Comparison of ENCODE assay signal across 8 cellular contexts in genomic region chr6:163416640-163417253, GRCh38. TPM values are rescaled to one million over a fixed set of nuclear protein-coding genes. Genes with fewer than 3 reads are reported as not detected.
DNase-seq lines count a peak whose midpoint lies in the region; ATAC-seq, FAIRE-seq and TF ChIP-seq lines count a peak whose summit lies in the region.

No MANE protein-coding gene starts in this region.

- H3K4me3 ChIP-seq in CD8-positive, alpha-beta T cell (ENCODE audit: low read depth, low read length), result peak overlapping the region; percentile 77
- peak overlapping the region; percentile 56 to 69 for H3K4me3 ChIP-seq in HCT116 (replicated peaks in 1 of 2; ENCODE audit: low read depth in 1 of 2, low read length in 2 of 2)
- peak overlapping the region; percentile 69 for H3K4me3 ChIP-seq in RWPE2 (ENCODE audit: severe bottlenecking)
- peak overlapping the region; percentile 85 to 97 (median 90) for H3K4me3 ChIP-seq in mammary epithelial cell (replicated peaks in 1 of 3; ENCODE audit: insufficient read depth in 1 of 3, low read depth in 2 of 3, low read length in 3 of 3)
- H3K4me3 ChIP-seq in spleen, result peak overlapping the region; percentile 65 to 93 (median 74)

- dilution Hi-C loops in mammary epithelial cell (cut with HindIII; ENCODE audit: low sequenced_read_pairs), result no loop called here

- H3K79me2 ChIP-seq in HCT116 (ENCODE audit: insufficient read depth, low read length), result peaks cover 61% of the 10 kb centered on the region
- peaks cover 75% of the 10 kb centered on the region for H3K79me2 ChIP-seq in mammary epithelial cell (ENCODE audit: insufficient read depth, low read length)

- H2AFZ ChIP-seq in HCT116 (ENCODE audit: low read depth, low read length, poor library complexity, severe bottlenecking) (no peak overlapping the region), mammary epithelial cell (ENCODE audit: low read depth, low read length) (peak overlapping the region; percentile 81)

- H3K9me3 Mint-ChIP-seq in CD8-positive, alpha-beta T cell, result no peaks in the 10 kb centered on the region

- H3K27ac Mint-ChIP-seq in CD8-positive, alpha-beta T cell, result peak overlapping the region; percentile 90

- RAD21 ChIA-PET in HCT116 (lab: Charles Lee; ENCODE audit: low non-redundant PET in 1 of 2, low total read pairs in 2 of 2, uncharacterized antibody in 2 of 2, unreplicated experiment in 2 of 2), result no interaction called here

- DNase-seq in CD8-positive, alpha-beta T cell, result peak in 4 of 7 experiments; percentile 10 to 49 (median 38)
- DNase-seq in HCT116 (ENCODE audit: low read depth, low spot score) (peak; percentile 33), RWPE2 (ENCODE audit: low spot score) (no peak), mammary epithelial cell (peak; percentile 79), spleen (no peak), NCI-H128 (lab: John Stamatoyannopoulos, UW; ENCODE audit: unreplicated experiment) (no peak)

- no peaks in the 10 kb centered on the region for H3K27me3 ChIP-seq in CD8-positive, alpha-beta T cell (ENCODE audit: insufficient read depth, low read length)
- H3K27me3 ChIP-seq in HCT116 (ENCODE audit: insufficient read depth, low read length) (no peaks in the 10 kb centered on the region), RWPE2 (ENCODE audit: insufficient read depth, poor library complexity, severe bottlenecking) (no peaks in the 10 kb centered on the region), mammary epithelial cell (ENCODE audit: insufficient read depth, low read length) (no peaks in the 10 kb centered on the region), spleen (replicated peaks in 1 of 7) (no peaks in the 10 kb centered on the region)

- peaks cover 8% of the 10 kb centered on the region for H3K36me3 Mint-ChIP-seq in CD8-positive, alpha-beta T cell

- peak overlapping the region; percentile 65 for H3K9ac ChIP-seq in HCT116 (ENCODE audit: low read length)
- H3K9ac ChIP-seq in mammary epithelial cell (ENCODE audit: insufficient read depth, low read length), result peak overlapping the region; percentile 92

- peaks cover 34% of the 10 kb centered on the region for H3K4me1 ChIP-seq in CD8-positive, alpha-beta T cell (ENCODE audit: insufficient read depth, low read length)
- H3K4me1 ChIP-seq in HCT116 (ENCODE audit: control insufficient read depth in 1 of 2, insufficient read depth in 2 of 2, low read length in 2 of 2) (peaks cover 3 to 4% of the 10 kb centered on the region in 2 experiments), RWPE2 (ENCODE audit: insufficient read depth, poor library complexity, severe bottlenecking) (peaks cover 6% of the 10 kb centered on the region), mammary epithelial cell (ENCODE audit: insufficient read depth, low read length) (peaks cover 5% of the 10 kb centered on the region), spleen (peaks cover 17 to 75% (median 57%) of the 10 kb centered on the region in 6 donors)

- H4K20me1 ChIP-seq in HCT116 (ENCODE audit: insufficient read depth), result no peaks in the 10 kb centered on the region
- no peaks in the 10 kb centered on the region for H4K20me1 ChIP-seq in mammary epithelial cell (ENCODE audit: insufficient read depth, low read length)

- intact Hi-C loops in CD8-positive, alpha-beta T cell (cut with DNase I, micrococcal nuclease), result loop anchor here (1.0 to 2.0 kb wide), 3 partner anchors 42 to 540 kb away; no protein-coding TSS in a partner anchor
- intact Hi-C loops in HCT116 (cut with micrococcal nuclease), result loop anchor here (2.0 kb wide), 2 partner anchors 236 to 540 kb away; no protein-coding TSS in a partner anchor
- intact Hi-C loops in mammary epithelial cell (cut with micrococcal nuclease), result loop anchor here (1.0 to 10.0 kb wide), 8 partner anchors 24 to 1831 kb away; no protein-coding TSS in a partner anchor
- intact Hi-C loops in spleen (cut with DNase I; ENCODE audit: low total_unique reads), result no loop called here

- peaks cover 47% of the 10 kb centered on the region for H3K4me1 Mint-ChIP-seq in CD8-positive, alpha-beta T cell (ENCODE audit: low read depth)

- peak; percentile 87 for TF ChIP-seq CTCF in CD8-positive, alpha-beta T cell (IDR thresholded peaks at IDR 0.05)
- peak; percentile 22 to 59 (median 37); a peak in 4 of 6 replicates for TF ChIP-seq CTCF in HCT116 (IDR thresholded peaks at IDR 0.05 in 2 of 3, conservative IDR thresholded peaks at IDR 0.05 in 1 of 3; ENCODE audit: borderline replicate concordance in 1 of 3, insufficient read depth in 1 of 3, low read depth in 2 of 3, low read length in 2 of 3)
- TF ChIP-seq CTCF in RWPE2 (IDR thresholded peaks at IDR 0.05; ENCODE audit: poor library complexity, severe bottlenecking), result peak; percentile 87
- TF ChIP-seq CTCF in mammary epithelial cell (conservative IDR thresholded peaks at IDR 0.05 in 1 of 2, IDR thresholded peaks at IDR 0.05 in 1 of 2; ENCODE audit: extremely low read depth in 1 of 2, insufficient read depth in 1 of 2, low read depth in 1 of 2, low read length in 2 of 2), result peak; percentile 58 to 68
- peak; percentile 21 to 77 (median 63) for TF ChIP-seq CTCF in spleen (IDR thresholded peaks at IDR 0.05 in 8 of 11, conservative IDR thresholded peaks at IDR 0.05 in 3 of 11)

- no peak for ATAC-seq in CD8-positive, alpha-beta T cell
- ATAC-seq in HCT116 (no peak), RWPE2 (ENCODE audit: low read depth) (0 out of 3 replicates have a peak, but pooled peaks have one; percentile 12), HG03045 (IDR thresholded peaks at IDR 0.05; ENCODE audit: unreplicated experiment) (no peak)

- TF ChIP-seq POLR2A in HCT116 (IDR thresholded peaks at IDR 0.05; ENCODE audit: borderline replicate concordance, extremely low read depth, insufficient read depth, insufficient read length) (no peak), spleen (IDR thresholded peaks at IDR 0.05) (no peak)

- BruUV-seq in HCT116 (replicated peaks; lab: Mats Ljungman, UMichigan), result no TSS peak
- BruUV-seq in mammary epithelial cell (replicated peaks; lab: Mats Ljungman, UMichigan), result no TSS peak

- H3K9me2 ChIP-seq in HCT116 (ENCODE audit: insufficient read depth), result no peaks in the 10 kb centered on the region

- TF ChIP-seq RAD21 in HCT116 (IDR thresholded peaks at IDR 0.05; ENCODE audit: low read depth), result peak; percentile 61

- peak overlapping the region; percentile 83 for H3K4me3 Mint-ChIP-seq in CD8-positive, alpha-beta T cell

- peak; percentile 96 for FAIRE-seq in islet of Langerhans (lab: Jason Lieb, UNC)

- no peaks in the 10 kb centered on the region for H3K27me3 Mint-ChIP-seq in CD8-positive, alpha-beta T cell (ENCODE audit: low read depth)

- H3K4me2 ChIP-seq in HCT116 (ENCODE audit: low read length) (peak overlapping the region; percentile 81), mammary epithelial cell (ENCODE audit: insufficient read depth, low read depth, low read length) (peak overlapping the region; percentile 96)

- CTCF ChIA-PET in CD8-positive, alpha-beta T cell (lab: Charles Lee), result interaction anchor here (0.7 to 3.2 kb wide), 12 partner anchors 10 to 518 kb away, joined by 3 to 17 read pairs (median 4); no protein-coding TSS in a partner anchor
- CTCF ChIA-PET in HCT116 (lab: Charles Lee), result interaction anchor here (0.8 to 1.2 kb wide), 2 partner anchors 540 to 698 kb away, joined by 4 to 5 read pairs; no protein-coding TSS in a partner anchor
- CTCF ChIA-PET in mammary epithelial cell (lab: Charles Lee; ENCODE audit: low non-redundant PET), result no interaction called here

- no peaks in the 10 kb centered on the region for H3K36me3 ChIP-seq in CD8-positive, alpha-beta T cell (ENCODE audit: insufficient read depth, low read length)
- H3K36me3 ChIP-seq in HCT116 (ENCODE audit: control insufficient read depth in 1 of 2, insufficient read depth in 2 of 2, low read length in 2 of 2) (no peaks in the 10 kb centered on the region), RWPE2 (ENCODE audit: low read depth) (peaks cover under 1% of the 10 kb centered on the region; the same call in 1 of the 2 replicates), mammary epithelial cell (ENCODE audit: insufficient read depth, low read length) (no peaks in the 10 kb centered on the region), spleen (no peaks in the 10 kb centered on the region)

- H3K9me3 ChIP-seq in CD8-positive, alpha-beta T cell (ENCODE audit: low read length), result no peaks in the 10 kb centered on the region
- H3K9me3 ChIP-seq in HCT116 (ENCODE audit: control insufficient read depth in 1 of 2, insufficient read depth in 1 of 2, low read depth in 1 of 2, low read length in 2 of 2) (peaks cover 0 to 4% of the 10 kb centered on the region in 2 experiments; a peak in 1 of 4 replicates), RWPE2 (ENCODE audit: severe bottlenecking) (no peaks in the 10 kb centered on the region), mammary epithelial cell (replicated peaks; ENCODE audit: insufficient read depth, low read length) (no peaks in the 10 kb centered on the region), spleen (no peaks in the 10 kb centered on the region)

- POLR2A ChIA-PET in CD8-positive, alpha-beta T cell (lab: Charles Lee), result no interaction called here
- POLR2A ChIA-PET in HCT116 (lab: Charles Lee), result no interaction called here

- in situ Hi-C loops in mammary epithelial cell (cut with MboI; ENCODE audit: low sequenced_read_pairs in 2 of 2), result no loop called here

- peak overlapping the region; percentile 66 for H3K27ac ChIP-seq in CD8-positive, alpha-beta T cell (ENCODE audit: low read depth, low read length)
- H3K27ac ChIP-seq in HCT116 (ENCODE audit: low read depth, low read length) (peak overlapping the region; percentile 36; the same call in 1 of the 2 replicates), RWPE2 (ENCODE audit: poor library complexity, severe bottlenecking) (peak overlapping the region; percentile 92), mammary epithelial cell (ENCODE audit: insufficient read depth, low read depth, low read length) (peak overlapping the region; percentile 77), spleen (peak overlapping the region; percentile 91 to 100 (median 100))

- 3% methylated on average over 9 of the region's 10 CpGs for WGBS in mammary epithelial cell (ENCODE audit: low coverage, missing lambda C conversion rate)
- WGBS in spleen, 5 donors, result 1 to 4% (median 2%) methylated on average over 10 of the region's 10 CpGs

TF ChIP-seq in HCT116, 20 proteins besides CTCF, POLR2A, EP300 and RAD21:
- TF ChIP-seq SP1 (IDR thresholded peaks at IDR 0.05; ENCODE audit: low read depth), result peak; percentile 39; the same call in 1 of the 2 replicates
- TF ChIP-seq ELF1 (IDR thresholded peaks at IDR 0.05; ENCODE audit: borderline replicate concordance, low read depth), result no peak
- TF ChIP-seq CBX3 (IDR thresholded peaks at IDR 0.05; ENCODE audit: low read depth), result no peak

RNA-seq across cellular contexts. Expression of gene QKI, which starts 2.2 kb away (rescaled TPM):
- 10 to 100 TPM; 67.4 to 70.9 TPM for total RNA-seq in CD8-positive, alpha-beta T cell
- total RNA-seq in HCT116 (2021; ENCODE audit: unreplicated experiment) (35.3 TPM), mammary epithelial cell (10 to 100 TPM; 60.6 to 76.5 TPM), spleen (100 to 1,000 TPM; 143 to 217 (median 195) TPM)
- polyA plus RNA-seq in HCT116 (2012), result 20.4 and 20.9 TPM in 2 replicates
- polyA plus RNA-seq in mammary epithelial cell (76.1 TPM), spleen (10 to 100 TPM; 11.3 to 32.3 (median 16.8) TPM)
- 117 TPM for polyA minus RNA-seq in mammary epithelial cell

Comparison
In these comparisons a context has a peak if more than half of its experiments do, and no peak if none do; other contexts are left out.
1. DNase-seq: peak in CD8-positive, alpha-beta T cell (4 of 7), HCT116 (single experiment) and mammary epithelial cell (single experiment); none in RWPE2 (single experiment), spleen (single experiment) and NCI-H128 (single experiment).
2. H3K27ac ChIP-seq: peak in every context shown above with its lines; median percentile 100 in spleen; 92 in RWPE2; 77 in mammary epithelial cell; 66 in CD8-positive, alpha-beta T cell; 36 in HCT116.
3. CTCF ChIP-seq: peak in every context shown above with its lines; median percentile 87 in CD8-positive, alpha-beta T cell; 87 in RWPE2; 63 in mammary epithelial cell; 63 in spleen; 37 in HCT116.
4. Peak in every context shown above with its lines, with median percentiles within 50 percentile points of each other: H3K4me3 ChIP-seq.